Comparison of ENCODE assay signal across 13 cellular contexts in genomic region chr3:40691598-40691905, GRCh38.
DNase-seq lines count a peak whose midpoint lies in the region; ATAC-seq, FAIRE-seq and TF ChIP-seq lines count a peak whose summit lies in the region.
"Had no signal": no experiment of that assay in that cellular context is flagged by ENCODE, and none has a peak within 500 bp of the region (broad histone marks: within the 10 kb centered on the region; RNA-seq: fewer than 3 reads in every experiment).

No MANE protein-coding gene starts in this region.

- H3K27ac ChIP-seq in VCaP: peak overlapping the region; percentile 87
- peak overlapping the region in 8 of 10 donors; percentile 24 to 80 (median 62) for H3K27ac ChIP-seq in heart right ventricle
- peak overlapping the region in 3 of 4 donors; percentile 23 to 38 (median 34) for H3K27ac ChIP-seq in pancreas
- no peak overlapping the region for H3K27ac ChIP-seq in Karpas-422 (ENCODE audit: low read length)

- H3K4me3 ChIP-seq in AG10803 (ENCODE audit: low read length) (no peak overlapping the region), heart right ventricle (no peak overlapping the region), pancreas (no peak overlapping the region), Karpas-422 (ENCODE audit: low read length) (no peak overlapping the region)
- H3K4me3 ChIP-seq: gastrocnemius medialis had no signal

- DNase-seq in AG10803 (ENCODE audit: low read depth) (peak; percentile 1), heart right ventricle (peak in 1 of 2 donors; percentile 30), pancreas (peak in 1 of 6 donors; percentile 6), HPDE6-E6E7 (ENCODE audit: extremely low spot score) (no peak), Karpas-422 (no peak), NCI-H2171 (lab: John Stamatoyannopoulos, UW) (no peak)
- no peak for DNase-seq in activated CD4-positive, alpha-beta T cell treated with anti-CD3 and anti-CD28 coated beads for 4 hours
- DNase-seq: activated CD4-positive, alpha-beta T cell treated with anti-CD3 and anti-CD28 coated beads, Interleukin-2, amount 10 ng/mL, durations not matched to agents 7 days and 5 days; MV-4-11; nephron progenitor cell had no signal

- H2AFZ ChIP-seq in Karpas-422 (ENCODE audit: low read length): no peak overlapping the region

- no peak overlapping the region for H3K4me2 ChIP-seq in Karpas-422 (ENCODE audit: low read depth, low read length, poor library complexity, severe bottlenecking)

- WGBS in heart right ventricle, 2 donors: 52 to 55% methylated on average over 1 of the region's 1 CpG
- 80 to 81% methylated on average over 1 of the region's 1 CpG for WGBS in pancreas, 2 donors

- H3K36me3 ChIP-seq in heart right ventricle: no peaks in the 10 kb centered on the region
- H3K36me3 ChIP-seq in pancreas: no peaks in the 10 kb centered on the region
- H3K36me3 ChIP-seq in Karpas-422 (ENCODE audit: insufficient read depth, low read length): no peaks in the 10 kb centered on the region
- H3K36me3 ChIP-seq: gastrocnemius medialis had no signal

- no peaks in the 10 kb centered on the region for H4K20me1 ChIP-seq in Karpas-422 (ENCODE audit: insufficient read depth, low read depth, low read length)

- H3K9me3 ChIP-seq in heart right ventricle (no peaks in the 10 kb centered on the region), pancreas (no peaks in the 10 kb centered on the region), Karpas-422 (ENCODE audit: low read length) (no peaks in the 10 kb centered on the region)
- H3K9me3 ChIP-seq: gastrocnemius medialis had no signal

- no peaks in the 10 kb centered on the region for H3K27me3 ChIP-seq in heart right ventricle
- no peaks in the 10 kb centered on the region for H3K27me3 ChIP-seq in pancreas
- H3K27me3 ChIP-seq in Karpas-422 (ENCODE audit: low read length): no peaks in the 10 kb centered on the region
- H3K27me3 ChIP-seq: gastrocnemius medialis had no signal

- H3K4me1 ChIP-seq in heart right ventricle: peaks cover 6 to 65% (median 52%) of the 10 kb centered on the region in 9 donors
- peaks cover 0 to 12% (median 10%) of the 10 kb centered on the region in 3 donors for H3K4me1 ChIP-seq in pancreas
- H3K4me1 ChIP-seq in Karpas-422 (ENCODE audit: low read length): no peaks in the 10 kb centered on the region

- H3K79me2 ChIP-seq in Karpas-422 (ENCODE audit: low read length): no peaks in the 10 kb centered on the region

- TF ChIP-seq CTCF in AG10803 (conservative IDR thresholded peaks at IDR 0.05; ENCODE audit: low read length) (no peak), VCaP (conservative IDR thresholded peaks at IDR 0.05) (no peak), heart right ventricle (IDR thresholded peaks at IDR 0.05) (no peak), pancreas (IDR thresholded peaks at IDR 0.05) (no peak)

- intact Hi-C loops in heart right ventricle (cut with DNase I): loop anchor here in 2 of 10 donors (10.0 kb wide), 2 partner anchors 93 to 107 kb away; no protein-coding TSS in a partner anchor
- intact Hi-C loops in pancreas (cut with DNase I): no loop called here

- peak in 6 of 8 donors; percentile 30 to 57 (median 33) for ATAC-seq in heart right ventricle
- peak; percentile 40 to 66 (median 55) for ATAC-seq in pancreas

- no peak overlapping the region for H3K9ac ChIP-seq in Karpas-422 (ENCODE audit: low read length)

- no peak for FAIRE-seq in pancreas (lab: Jason Lieb, UNC)
- FAIRE-seq: islet of Langerhans had no signal

- no peaks in the 10 kb centered on the region for H3K9me2 ChIP-seq in Karpas-422 (replicated peaks; ENCODE audit: insufficient read depth, low read length)
